Comparison of ENCODE assay signal across 9 cellular contexts in the genomic region with DNA sequence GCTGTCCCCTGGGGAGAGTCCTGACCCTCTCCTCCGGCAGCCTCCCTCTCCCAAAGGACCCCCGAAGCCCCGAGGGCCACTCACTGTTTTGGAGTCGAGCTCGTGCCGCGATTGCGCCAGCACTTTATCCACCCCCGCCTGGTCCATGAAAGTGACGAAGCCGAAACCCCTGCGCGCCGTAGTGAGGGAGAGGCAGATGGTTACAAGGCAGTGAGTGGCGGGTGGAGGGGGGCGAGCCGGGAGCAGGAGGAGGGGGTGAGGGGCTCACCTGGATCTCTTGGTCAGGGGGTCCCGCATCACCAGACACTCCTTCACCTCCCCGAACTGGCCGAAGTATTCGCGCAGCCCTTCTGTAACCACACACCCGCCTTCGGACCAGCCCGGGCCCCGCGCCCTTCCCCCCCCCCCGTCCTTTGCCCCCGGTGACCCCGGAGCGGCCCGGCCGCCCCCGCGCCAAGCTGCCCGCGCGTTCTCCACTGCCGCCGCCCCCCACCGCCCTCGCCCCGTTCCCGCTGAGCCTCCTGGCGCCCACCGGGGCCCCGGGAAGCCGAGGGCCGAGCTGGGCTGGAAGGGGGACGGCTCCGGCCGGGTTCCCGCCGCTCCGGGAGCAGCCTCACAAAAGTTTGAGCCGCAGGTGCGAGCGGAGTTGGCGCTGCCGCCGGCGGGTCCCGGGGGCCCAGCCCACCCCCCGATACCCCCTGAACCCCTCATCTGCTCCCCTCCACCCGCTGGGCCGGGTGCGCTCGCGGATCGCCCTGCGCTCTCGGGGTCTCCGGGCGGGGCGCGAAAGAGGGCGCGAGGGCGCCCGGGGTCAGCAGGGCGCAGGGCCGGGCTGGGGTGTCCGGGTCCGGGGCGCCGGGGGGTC. TPM values are rescaled to one million over a fixed set of nuclear protein-coding genes. Genes with fewer than 3 reads are reported as not detected.
DNase-seq lines count a peak whose midpoint lies in the region; ATAC-seq and TF ChIP-seq lines count a peak whose summit lies in the region.
"Had no signal": no experiment of that assay in that cellular context is flagged by ENCODE, and none has a peak within 500 bp of the region (broad histone marks: within the 10 kb centered on the region; RNA-seq: fewer than 3 reads in every experiment).

No MANE protein-coding gene starts in this region.

- H3K27ac ChIP-seq in breast epithelium = peak overlapping the region; percentile 1 to 21
- H3K27ac ChIP-seq in neural progenitor cell = peak overlapping the region; percentile 83
- no peak overlapping the region for H3K27ac ChIP-seq in aorta (ENCODE audit: low read depth in 1 of 2, low read length in 2 of 2)

- H3K36me3 ChIP-seq in breast epithelium (no peaks in the 10 kb centered on the region), neural progenitor cell (no peaks in the 10 kb centered on the region), aorta (ENCODE audit: control insufficient read depth in 1 of 2, insufficient read depth in 2 of 2, low read length in 1 of 2) (no peaks in the 10 kb centered on the region)

- CTCF ChIA-PET in MCF 10A (lab: Yijun Ruan, JAX) = interaction anchor here (0.6 to 4.2 kb wide), 3 partner anchors 12 to 733 kb away, joined by 3 to 33 read pairs (median 3); no protein-coding TSS in a partner anchor

- TF ChIP-seq POLR2A in breast epithelium (IDR thresholded peaks at IDR 0.05) = no peak

- H3K9me3 Mint-ChIP-seq in MCF 10A (ENCODE audit: unreplicated experiment) (no peaks in the 10 kb centered on the region), neural progenitor cell (peaks cover 3% of the 10 kb centered on the region)

- H3K36me3 Mint-ChIP-seq in MCF 10A (ENCODE audit: insufficient read depth, unreplicated experiment) = no peaks in the 10 kb centered on the region
- peaks cover 51% of the 10 kb centered on the region for H3K36me3 Mint-ChIP-seq in neural progenitor cell

- H3K27me3 ChIP-seq in breast epithelium (peaks cover 0 to 10% of the 10 kb centered on the region in 2 donors), neural progenitor cell (no peaks in the 10 kb centered on the region), aorta (ENCODE audit: control insufficient read depth in 1 of 2, insufficient read depth in 2 of 2, low read length in 1 of 2) (no peaks in the 10 kb centered on the region)

- H3K4me3 Mint-ChIP-seq in MCF 10A (ENCODE audit: unreplicated experiment) (no peak overlapping the region), neural progenitor cell (peak overlapping the region; percentile 97)

- no peak for ATAC-seq in aorta (ENCODE audit: low FRiP score)

- H3K9ac ChIP-seq in neural progenitor cell = peak overlapping the region; percentile 84

- peaks cover 68% of the 10 kb centered on the region for H3F3A ChIP-seq in neural progenitor cell (ENCODE audit: low read depth)

- no peaks in the 10 kb centered on the region for H3K9me3 ChIP-seq in breast epithelium
- H3K9me3 ChIP-seq in neural progenitor cell (ENCODE audit: low read depth) = no peaks in the 10 kb centered on the region
- H3K9me3 ChIP-seq in aorta (ENCODE audit: control insufficient read depth, low read length) = no peaks in the 10 kb centered on the region

- no TSS peak for BruUV-seq in MCF 10A (replicated peaks; lab: Mats Ljungman, UMichigan)

- 4 to 11% methylated on average over 46 to 86 of the region's 86 CpGs for WGBS in aorta, 2 donors

- peaks cover 69% of the 10 kb centered on the region for H3K79me2 ChIP-seq in neural progenitor cell (ENCODE audit: low read depth)

- TF ChIP-seq CTCF in breast epithelium (IDR thresholded peaks at IDR 0.05) (no peak), MCF 10A (IDR thresholded peaks at IDR 0.05; ENCODE audit: unreplicated experiment) (no peak), neural progenitor cell (IDR thresholded peaks at IDR 0.05) (no peak)

- H3K4me1 ChIP-seq in breast epithelium (no peaks in the 10 kb centered on the region), neural progenitor cell (peaks cover 60% of the 10 kb centered on the region), aorta (ENCODE audit: control insufficient read depth in 1 of 2, insufficient read depth in 2 of 2, low read length in 2 of 2) (no peaks in the 10 kb centered on the region)

- peaks cover 48% of the 10 kb centered on the region for H4K20me1 ChIP-seq in neural progenitor cell (ENCODE audit: low read depth)

- intact Hi-C loops in breast epithelium (cut with DNase I; ENCODE audit: low total_unique reads) (no loop called here), MCF 10A (cut with micrococcal nuclease) (no loop called here), aorta (cut with DNase I) (no loop called here)

- POLR2A ChIA-PET in MCF 10A (lab: Yijun Ruan, JAX) = no interaction called here

- H3K27me3 Mint-ChIP-seq in MCF 10A (ENCODE audit: insufficient read depth, unreplicated experiment) (peaks cover 61% of the 10 kb centered on the region), neural progenitor cell (ENCODE audit: insufficient read depth, low read depth) (peaks cover 17% of the 10 kb centered on the region)

- peaks cover 7% of the 10 kb centered on the region for H3K4me1 Mint-ChIP-seq in MCF 10A (ENCODE audit: insufficient read depth, unreplicated experiment)
- peaks cover 77% of the 10 kb centered on the region for H3K4me1 Mint-ChIP-seq in neural progenitor cell

- no peak for DNase-seq in breast epithelium (ENCODE audit: low spot score in 2 of 2)
- no peak for DNase-seq in MCF 10A (ENCODE audit: unreplicated experiment)
- DNase-seq in ecto neural progenitor cell (ENCODE audit: low spot score) = peak; percentile 76
- peak; percentile 44 for DNase-seq in neural progenitor cell (ENCODE audit: low spot score)
- no peak for DNase-seq in aorta
- no peak for DNase-seq in occipital lobe (lab: John Stamatoyannopoulos, UW)
- DNase-seq in NCI-H2081 (lab: John Stamatoyannopoulos, UW) = no peak
- DNase-seq in GF-D8 (lab: John Stamatoyannopoulos, UW) = no peak

- no peak overlapping the region for H3K27ac Mint-ChIP-seq in MCF 10A (ENCODE audit: low read depth, unreplicated experiment)
- peak overlapping the region; percentile 99 for H3K27ac Mint-ChIP-seq in neural progenitor cell

- no peak overlapping the region for H2AFZ ChIP-seq in neural progenitor cell (replicated peaks)

- peak overlapping the region; percentile 99 for H3K4me2 ChIP-seq in neural progenitor cell

- peak overlapping the region; percentile 31 to 88 (median 71) for H3K4me3 ChIP-seq in breast epithelium
- H3K4me3 ChIP-seq in neural progenitor cell = peak overlapping the region; percentile 100
- peak overlapping the region; percentile 56 to 75 for H3K4me3 ChIP-seq in aorta (ENCODE audit: low read length in 2 of 2)
- H3K4me3 ChIP-seq: lung had no signal

RNA-seq across cellular contexts. Expression of gene MSI1, which starts 0.8 kb away (rescaled TPM):
- 1 to 10 TPM in 1 of 3 donors, under 1 TPM in 1, not detected in 1; 0.59 to 2.0 TPM for total RNA-seq in breast epithelium
- total RNA-seq in MCF 10A (2022) = not detected in 2 replicates
- total RNA-seq in neural progenitor cell (ENCODE audit: low replicate concordance) = 40.2 and 48.6 TPM in 2 replicates
- total RNA-seq in aorta = 1 to 10 TPM in 1 of 2 donors, under 1 TPM in 1; 0.32 to 1.3 TPM
- polyA plus RNA-seq in aorta = under 1 TPM in 1 of 2 donors, not detected in 1; 0.75 TPM
- 7.5 TPM for total RNA-seq in occipital lobe

RNA-seq across cellular contexts. Expression of gene PLA2G1B, which starts 40.6 kb away (rescaled TPM):
- total RNA-seq in breast epithelium = not detected
- not detected in 2 replicates for total RNA-seq in MCF 10A (2022)
- not detected in 2 replicates for total RNA-seq in neural progenitor cell (ENCODE audit: low replicate concordance)
- total RNA-seq in aorta = 1 to 10 TPM in 1 of 2 donors, under 1 TPM in 1; 0.91 to 1.2 TPM
- 1 to 10 TPM; 2.0 to 3.9 TPM for polyA plus RNA-seq in aorta
- total RNA-seq in occipital lobe = not detected

Comparison
In these comparisons a context has a peak if more than half of its experiments do, and no peak if none do; other contexts are left out.
1. DNase-seq: peak in ecto neural progenitor cell (single experiment) and neural progenitor cell (single experiment); none in breast epithelium (0 of 2), MCF 10A (single experiment), aorta (0 of 2), occipital lobe (single experiment), NCI-H2081 (0 of 2) and GF-D8 (single experiment).
2. H3K27ac ChIP-seq: peak in breast epithelium (2 of 2) and neural progenitor cell (single experiment); none in aorta (0 of 2).
3. Peak in every context shown above with its lines, with median percentiles within 50 percentile points of each other: H3K4me3 ChIP-seq.